In the genomic region with DNA sequence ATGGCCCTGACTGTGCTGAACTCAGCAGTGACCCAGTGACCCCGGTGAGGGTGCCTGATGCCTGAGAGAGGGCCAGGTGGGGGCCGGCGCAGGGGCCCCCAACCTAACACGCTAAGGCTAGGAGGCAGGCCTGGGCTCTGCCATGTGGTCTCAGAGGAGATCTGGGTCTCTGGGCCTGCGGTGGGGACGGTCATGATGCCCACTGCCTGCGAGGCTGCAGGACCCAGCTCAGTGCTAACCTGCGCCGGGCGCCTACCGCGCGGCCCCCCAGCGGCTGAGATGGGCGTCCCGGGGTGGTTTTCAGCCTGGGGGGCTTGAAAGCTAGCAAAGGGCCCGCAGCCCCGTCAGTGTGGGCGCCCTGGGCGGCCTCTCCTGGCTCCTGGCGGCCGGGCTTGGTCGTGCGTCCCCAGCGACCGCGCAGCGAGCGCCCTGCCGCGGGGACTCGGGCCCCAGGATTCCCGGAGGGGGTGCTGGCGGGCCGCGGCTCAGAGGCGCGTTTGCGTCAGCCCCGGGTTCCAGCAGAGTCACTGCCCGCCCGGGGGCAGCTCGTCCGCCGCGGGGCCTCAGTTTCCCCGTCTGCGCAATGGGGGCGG, we compare ENCODE assay signal across 9 cellular contexts. TPM values are rescaled to one million over a fixed set of nuclear protein-coding genes. Genes with fewer than 3 reads are reported as not detected.
DNase-seq lines count a peak whose midpoint lies in the region; ATAC-seq and TF ChIP-seq lines count a peak whose summit lies in the region.
"Had no signal": no experiment of that assay in that cellular context is flagged by ENCODE, and none has a peak within 500 bp of the region (broad histone marks: within the 10 kb centered on the region; RNA-seq: fewer than 3 reads in every experiment).

No MANE protein-coding gene starts in this region.

- no peaks in the 10 kb centered on the region for H3K9me3 ChIP-seq in CD8-positive, alpha-beta memory T cell (ENCODE audit: low read length)
- no peaks in the 10 kb centered on the region for H3K9me3 ChIP-seq in HUES64 (ENCODE audit: insufficient read depth, low read depth, low read length)
- H3K9me3 ChIP-seq in ascending aorta = no peaks in the 10 kb centered on the region
- no peaks in the 10 kb centered on the region for H3K9me3 ChIP-seq in thyroid gland
- no peaks in the 10 kb centered on the region for H3K9me3 ChIP-seq in PC-3 (ENCODE audit: low read length)

- peak overlapping the region; percentile 52; the same call in 1 of the 2 replicates for H3K9ac ChIP-seq in HUES64 (ENCODE audit: low read depth, low read length)
- no peak overlapping the region for H3K9ac ChIP-seq in PC-3 (ENCODE audit: low read length)

- WGBS in HUES64 = 12% methylated on average over 49 of the region's 49 CpGs
- WGBS in thyroid gland, 2 donors = 35% methylated on average over 2 of the region's 49 CpGs; no CpG with 5 or more reads in 1 of the 2 donors

- TF ChIP-seq CTCF in ascending aorta (IDR thresholded peaks at IDR 0.05) (peak in 1 of 3 experiments; percentile 30), thyroid gland (IDR thresholded peaks at IDR 0.05) (peak in 3 of 6 experiments; percentile 23 to 26 (median 23)), PC-3 (conservative IDR thresholded peaks at IDR 0.05; ENCODE audit: low read depth, low read length) (no peak)

- H4K20me1 ChIP-seq in PC-3 (ENCODE audit: low read length) = no peaks in the 10 kb centered on the region

- no peak overlapping the region for H2AFZ ChIP-seq in PC-3 (ENCODE audit: low read length)

- no peaks in the 10 kb centered on the region for H3K4me1 ChIP-seq in CD8-positive, alpha-beta memory T cell (ENCODE audit: insufficient read depth, low read length)
- H3K4me1 ChIP-seq in HUES64 (ENCODE audit: insufficient read depth, low read length) (no peaks in the 10 kb centered on the region), ascending aorta (peaks cover 3 to 5% of the 10 kb centered on the region in 2 donors), thyroid gland (peaks cover 0 to 9% of the 10 kb centered on the region in 2 donors), PC-3 (ENCODE audit: insufficient read depth, low read length) (no peaks in the 10 kb centered on the region)

- peaks cover 11% of the 10 kb centered on the region for H3K27me3 ChIP-seq in CD8-positive, alpha-beta memory T cell (ENCODE audit: insufficient read depth, low read length, poor library complexity, severe bottlenecking)
- H3K27me3 ChIP-seq in HUES64 (ENCODE audit: insufficient read depth, low read length) = no peaks in the 10 kb centered on the region; the same call in 1 of the 2 replicates
- peaks cover 7% of the 10 kb centered on the region for H3K27me3 ChIP-seq in ascending aorta
- H3K27me3 ChIP-seq in layer of hippocampus (ENCODE audit: control insufficient read depth, insufficient read depth, low read length) = peaks cover 20% of the 10 kb centered on the region
- no peaks in the 10 kb centered on the region for H3K27me3 ChIP-seq in thyroid gland
- no peaks in the 10 kb centered on the region for H3K27me3 ChIP-seq in PC-3 (ENCODE audit: low read length)

- H3K9me2 ChIP-seq in PC-3 (replicated peaks; ENCODE audit: low read length) = no peaks in the 10 kb centered on the region

- no peaks in the 10 kb centered on the region for H3K79me2 ChIP-seq in PC-3 (ENCODE audit: low read length)

- peaks cover 10 to 23% of the 10 kb centered on the region in 2 donors for H3K27me3 Mint-ChIP-seq in CD8-positive, alpha-beta memory T cell

- H3K27ac Mint-ChIP-seq in CD8-positive, alpha-beta memory T cell = no peak overlapping the region

- POLR2A ChIA-PET in CD8-positive, alpha-beta memory T cell (lab: Charles Lee) = no interaction called here
- POLR2A ChIA-PET in PC-3 (lab: Charles Lee; ENCODE audit: unreplicated experiment) = no interaction called here

- H3K27ac ChIP-seq in CD8-positive, alpha-beta memory T cell (ENCODE audit: low read depth, low read length) = peak overlapping the region; percentile 79
- no peak overlapping the region for H3K27ac ChIP-seq in HUES64 (ENCODE audit: low read depth, low read length)
- no peak overlapping the region for H3K27ac ChIP-seq in ascending aorta
- peak overlapping the region; percentile 30 for H3K27ac ChIP-seq in layer of hippocampus (ENCODE audit: low read depth, low read length)
- peak overlapping the region; percentile 26 to 61 (median 36) for H3K27ac ChIP-seq in thyroid gland
- H3K27ac ChIP-seq in PC-3 (ENCODE audit: low read length) = no peak overlapping the region

- DNase-seq in CD8-positive, alpha-beta memory T cell = no peak
- no peak for DNase-seq in ascending aorta (ENCODE audit: low spot score in 2 of 2)
- DNase-seq in thyroid gland = no peak
- no peak for DNase-seq in SHP77 (lab: John Stamatoyannopoulos, UW)
- DNase-seq in PC-3 = no peak

- H3K4me3 ChIP-seq in CD8-positive, alpha-beta memory T cell (ENCODE audit: low read length) = no peak overlapping the region
- H3K4me3 ChIP-seq in HUES64 (ENCODE audit: low read length) (peak overlapping the region; percentile 51), ascending aorta (peak overlapping the region; percentile 44 to 65), thyroid gland (replicated peaks in 1 of 3) (peak overlapping the region in 1 of 3 donors; percentile 38), PC-3 (ENCODE audit: low read length) (no peak overlapping the region)

- peaks cover 0 to 2% (median 0%) of the 10 kb centered on the region in 5 donors for H3K9me3 Mint-ChIP-seq in CD8-positive, alpha-beta memory T cell

- peak overlapping the region in 5 of 7 donors; percentile 51 to 74 (median 67) for H3K4me3 Mint-ChIP-seq in CD8-positive, alpha-beta memory T cell

- intact Hi-C loops in ascending aorta (cut with DNase I) (no loop called here), thyroid gland (cut with DNase I) (no loop called here), PC-3 (cut with micrococcal nuclease) (no loop called here)

- BruUV-seq in PC-3 (replicated peaks; lab: Mats Ljungman, UMichigan) = no TSS peak

- H3F3A ChIP-seq in PC-3 (ENCODE audit: low read length, unreplicated experiment) = no peaks in the 10 kb centered on the region

- H3K4me2 ChIP-seq in PC-3 (ENCODE audit: low read length) = no peak overlapping the region

- H3K36me3 ChIP-seq in CD8-positive, alpha-beta memory T cell (ENCODE audit: insufficient read depth, low read length) = no peaks in the 10 kb centered on the region
- H3K36me3 ChIP-seq in HUES64 (ENCODE audit: insufficient read depth, low read length) = no peaks in the 10 kb centered on the region
- no peaks in the 10 kb centered on the region for H3K36me3 ChIP-seq in ascending aorta
- peaks cover 11 to 18% of the 10 kb centered on the region in 2 donors for H3K36me3 ChIP-seq in thyroid gland
- H3K36me3 ChIP-seq in PC-3 (ENCODE audit: low read depth, low read length) = no peaks in the 10 kb centered on the region

- CTCF ChIA-PET in CD8-positive, alpha-beta memory T cell (lab: Charles Lee) = interaction anchor here (1.2 to 1.6 kb wide), 3 partner anchors 10 to 180 kb away, joined by 3 read pairs; no protein-coding TSS in a partner anchor
- CTCF ChIA-PET in PC-3 (lab: Charles Lee) = no interaction called here

- H3K36me3 Mint-ChIP-seq in CD8-positive, alpha-beta memory T cell = no peaks in the 10 kb centered on the region

- TF ChIP-seq POLR2A in thyroid gland (IDR thresholded peaks at IDR 0.05) = no peak

- peaks cover 0 to 13% (median 6%) of the 10 kb centered on the region in 3 donors for H3K4me1 Mint-ChIP-seq in CD8-positive, alpha-beta memory T cell

- ATAC-seq in PC-3 (no peak), GM21825 (IDR thresholded peaks at IDR 0.05; ENCODE audit: unreplicated experiment) (no peak)

RNA-seq across cellular contexts. Expression of gene EGFL7, which starts 2.5 kb away (rescaled TPM):
- under 1 TPM; 0.61 to 0.95 TPM for total RNA-seq in CD8-positive, alpha-beta memory T cell
- 0.40 TPM for polyA plus RNA-seq in CD8-positive, alpha-beta memory T cell
- polyA plus RNA-seq in HUES64 (2013, experiment 1 of 2) = 20.5 TPM
- polyA plus RNA-seq in HUES64 (2013, experiment 2 of 2) = 25.2 TPM
- total RNA-seq in ascending aorta = 443 TPM
- total RNA-seq in thyroid gland = 100 to 1,000 TPM in 1 of 4 donors, 10 to 100 TPM in 3; 38.4 to 143 (median 81.6) TPM
- total RNA-seq in PC-3 (2014; rRNA removed) = 23.1 and 29.5 TPM in 2 replicates

RNA-seq across cellular contexts. Expression of gene AGPAT2, which starts 22.1 kb away (rescaled TPM):
- total RNA-seq in CD8-positive, alpha-beta memory T cell = 10 to 100 TPM; 17.4 to 18.4 TPM
- 32.5 TPM for polyA plus RNA-seq in CD8-positive, alpha-beta memory T cell
- polyA plus RNA-seq in HUES64 (2013, experiment 1 of 2) = 18.1 TPM
- 19.9 TPM for polyA plus RNA-seq in HUES64 (2013, experiment 2 of 2)
- 129 TPM for total RNA-seq in ascending aorta
- 10 to 100 TPM; 58.6 to 78.7 (median 72.0) TPM for total RNA-seq in thyroid gland
- total RNA-seq in PC-3 (2014; rRNA removed) = 103 and 106 TPM in 2 replicates

RNA-seq across cellular contexts. Expression of gene DIPK1B, which starts 47.2 kb away (rescaled TPM):
- total RNA-seq in CD8-positive, alpha-beta memory T cell = not detected
- polyA plus RNA-seq in CD8-positive, alpha-beta memory T cell = not detected
- 32.2 TPM for polyA plus RNA-seq in HUES64 (2013, experiment 1 of 2)
- 33.2 TPM for polyA plus RNA-seq in HUES64 (2013, experiment 2 of 2)
- total RNA-seq in ascending aorta = 86.2 TPM
- 10 to 100 TPM; 19.4 to 23.6 (median 22.6) TPM for total RNA-seq in thyroid gland
- 19.5 and 26.3 TPM in 2 replicates for total RNA-seq in PC-3 (2014; rRNA removed)
- total RNA-seq: LHCN-M2 had no signal

Comparison
In these comparisons a context has a peak if more than half of its experiments do, and no peak if none do; other contexts are left out.
1. H3K27ac ChIP-seq: peak in CD8-positive, alpha-beta memory T cell (single experiment), layer of hippocampus (single experiment) and thyroid gland (3 of 3); none in HUES64 (single experiment), ascending aorta (0 of 2) and PC-3 (single experiment).
2. H3K4me3 ChIP-seq: peak in HUES64 (single experiment) and ascending aorta (2 of 2); none in CD8-positive, alpha-beta memory T cell (single experiment) and PC-3 (single experiment).
3. RNA of gene EGFL7, which starts 2.5 kb away (total RNA-seq): 443 TPM in ascending aorta (single experiment), 38.4 to 143 TPM in thyroid gland and 23.1 to 29.5 TPM in PC-3; 0.61 to 0.95 TPM in CD8-positive, alpha-beta memory T cell; every median in the first group is over 10 times any median in the second.
4. RNA of gene DIPK1B, which starts 47.2 kb away (total RNA-seq): 86.2 TPM in ascending aorta (single experiment), 19.5 to 26.3 TPM in PC-3 and 19.4 to 23.6 TPM in thyroid gland; not detected in CD8-positive, alpha-beta memory T cell; every median in the first group is over 10 times any median in the second.